Comparison of ENCODE assay signal across 1 cellular context in genomic region chr5:139955616-139956283, GRCh38.
TF ChIP-seq lines count a peak whose summit lies in the region.

No MANE protein-coding gene starts in this region.

TF ChIP-seq in HEK293, 187 proteins besides CTCF, POLR2A, EP300 and RAD21 (continued from another document):
- TF ChIP-seq ZNF561 (tag by site-specific recombination; IDR thresholded peaks at IDR 0.05; ENCODE audit: borderline replicate concordance), result 0 out of 2 replicates have a peak, but pooled peaks have one; percentile 31
- 0 out of 2 replicates have a peak, but pooled peaks have one; percentile 13 for TF ChIP-seq TRIM28 (IDR thresholded peaks at IDR 0.05; ENCODE audit: borderline replicate concordance, low read length)
- TF ChIP-seq ZNF37A (tag by site-specific recombination; IDR thresholded peaks at IDR 0.05), result no peak
- TF ChIP-seq ZFHX2 (tag by site-specific recombination; conservative IDR thresholded peaks at IDR 0.05), result peak; percentile 23; the same call in 1 of the 2 replicates
- peak; percentile 88 for TF ChIP-seq ZIC2 (tag by site-specific recombination; IDR thresholded peaks at IDR 0.05)
- peak; percentile 83 for TF ChIP-seq GLIS1 (tag by site-specific recombination; IDR thresholded peaks at IDR 0.05)
- TF ChIP-seq EGR2 (tag by site-specific recombination; IDR thresholded peaks at IDR 0.05; ENCODE audit: low read depth), result peak; percentile 20; the same call in 1 of the 2 replicates
- TF ChIP-seq ZBTB17 (tag by site-specific recombination; IDR thresholded peaks at IDR 0.05), result peak; percentile 76
- peak; percentile 72 for TF ChIP-seq ZNF600 (tag by site-specific recombination; IDR thresholded peaks at IDR 0.05)
- 0 out of 2 replicates have a peak, but pooled peaks have one; percentile 39 for TF ChIP-seq ZEB2 (tag by site-specific recombination; IDR thresholded peaks at IDR 0.05)
- no peak for TF ChIP-seq ZFP37 (tag by site-specific recombination; IDR thresholded peaks at IDR 0.05)
- TF ChIP-seq ZNF366 (tag by site-specific recombination; conservative IDR thresholded peaks at IDR 0.05), result no peak
